ENCODE assay signal across 16 cellular contexts in genomic region chr2:86065512-86065911, GRCh38. TPM values are rescaled to one million over a fixed set of nuclear protein-coding genes. Genes with fewer than 3 reads are reported as not detected.
DNase-seq lines count a peak whose midpoint lies in the region; ATAC-seq and TF ChIP-seq lines count a peak whose summit lies in the region.
"Had no signal": no experiment of that assay in that cellular context is flagged by ENCODE, and none has a peak within 500 bp of the region (broad histone marks: within the 10 kb centered on the region; RNA-seq: fewer than 3 reads in every experiment).

No MANE protein-coding gene starts in this region.

- intact Hi-C loops in dorsolateral prefrontal cortex (cut with DNase I): no loop called here
- intact Hi-C loops in transverse colon (cut with DNase I; ENCODE audit: low total_unique reads): no loop called here

- no peak overlapping the region for H3K4me3 Mint-ChIP-seq in mesothelial cell of epicardium
- H3K4me3 Mint-ChIP-seq: CD4-positive, CD25-positive, alpha-beta regulatory T cell had no signal

- peak overlapping the region; percentile 10 for H3K27ac Mint-ChIP-seq in mesothelial cell of epicardium
- H3K27ac Mint-ChIP-seq: CD4-positive, CD25-positive, alpha-beta regulatory T cell had no signal

- H3K4me3 ChIP-seq in dorsolateral prefrontal cortex: no peak overlapping the region
- no peak overlapping the region for H3K4me3 ChIP-seq in transverse colon

- TF ChIP-seq EP300 in transverse colon (IDR thresholded peaks at IDR 0.05; ENCODE audit: low read depth): no peak

- DNase-seq in LHCN-M2 (ENCODE audit: low read depth) (peak; percentile 24), dorsolateral prefrontal cortex (peak in 1 of 10 donors; percentile 59), mesothelial cell of epicardium (ENCODE audit: low spot score in 2 of 2, unreplicated experiment in 2 of 2) (no peak), transverse colon (no peak), NCI-H1694 treated with DMSO at 0.1 percent for 48 hours (lab: John Stamatoyannopoulos, UW) (no peak)
- DNase-seq: activated T-cell treated with anti-CD3 and anti-CD28 coated beads for 4 hours; CD4-positive, CD25-positive, alpha-beta regulatory T cell; cortex of kidney; foreskin keratinocyte; mesendoderm; NCI-H1048; PC-3 had no signal

- no peak for TF ChIP-seq POLR2A in transverse colon (IDR thresholded peaks at IDR 0.05)

- WGBS in transverse colon (ENCODE audit: low coverage in 1 of 2), 2 donors: 51 to 53% methylated on average over 4 to 5 of the region's 5 CpGs

- peaks cover 7% of the 10 kb centered on the region for H3K4me1 Mint-ChIP-seq in mesothelial cell of epicardium

- H3K4me1 ChIP-seq in transverse colon: no peaks in the 10 kb centered on the region

- peaks cover 18% of the 10 kb centered on the region for H3K9me3 Mint-ChIP-seq in mesothelial cell of epicardium

- H3K27me3 Mint-ChIP-seq in mesothelial cell of epicardium (ENCODE audit: low read depth): no peaks in the 10 kb centered on the region
- H3K27me3 Mint-ChIP-seq: CD4-positive, CD25-positive, alpha-beta regulatory T cell had no signal

- H3K9me3 ChIP-seq in transverse colon: no peaks in the 10 kb centered on the region

- TF ChIP-seq CTCF in dorsolateral prefrontal cortex (IDR thresholded peaks at IDR 0.05 in 54 of 56, conservative IDR thresholded peaks at IDR 0.05 in 2 of 56; ENCODE audit: low read depth in 1 of 56, partially characterized antibody in 56 of 56): no peak
- TF ChIP-seq CTCF in mesothelial cell of epicardium (IDR thresholded peaks at IDR 0.05; ENCODE audit: unreplicated experiment): no peak
- no peak for TF ChIP-seq CTCF in transverse colon (IDR thresholded peaks at IDR 0.05)

- peaks cover 63% of the 10 kb centered on the region for H3K36me3 Mint-ChIP-seq in mesothelial cell of epicardium

- H3K27me3 ChIP-seq in dorsolateral prefrontal cortex (no peaks in the 10 kb centered on the region), transverse colon (no peaks in the 10 kb centered on the region)
- H3K27me3 ChIP-seq: foreskin keratinocyte had no signal

- peaks cover 0 to 31% (median 11%) of the 10 kb centered on the region in 4 donors for H3K36me3 ChIP-seq in transverse colon

- in situ Hi-C loops in transverse colon (cut with MboI; ENCODE audit: low pct_ligation_motif_present in 1 of 4, low pct_unique_long_range_greater_than_20kb in 1 of 4, low sequenced_read_pairs in 3 of 4): no loop called here

- ATAC-seq in HG03571 (IDR thresholded peaks at IDR 0.05; ENCODE audit: unreplicated experiment): no peak
- ATAC-seq in HG02973 (IDR thresholded peaks at IDR 0.05; ENCODE audit: unreplicated experiment): no peak
- ATAC-seq: activated CD4-positive, CD25-positive, alpha-beta regulatory T cell treated with anti-CD3 and anti-CD28 coated beads, Interleukin-2, amount 50 U/mL, for 24 hours; foreskin keratinocyte; HepG2; PC-3 had no signal

- peak overlapping the region in 43 of 59 donors; percentile 5 to 80 (median 51) for H3K27ac ChIP-seq in dorsolateral prefrontal cortex
- H3K27ac ChIP-seq in transverse colon: peak overlapping the region in 3 of 4 donors; percentile 0 to 38 (median 14)
- H3K27ac ChIP-seq: foreskin keratinocyte had no signal

RNA-seq across cellular contexts. Expression of gene POLR1A, which starts 40.2 kb away (rescaled TPM):
- total RNA-seq in LHCN-M2 (2014; rRNA removed) (26.7 and 31.4 TPM in 2 replicates), dorsolateral prefrontal cortex (10 to 100 TPM; 24.2 to 44.6 (median 34.2) TPM), mesothelial cell of epicardium (59.8 to 64.4 TPM (median 61.6 TPM) in 3 replicates), transverse colon (10 to 100 TPM; 11.1 to 17.6 (median 13.3) TPM)
- polyA plus RNA-seq in LHCN-M2 (2012): 19.8 TPM

RNA-seq across cellular contexts. Expression of gene PTCD3, which starts 40.5 kb away (rescaled TPM):
- total RNA-seq in LHCN-M2 (2014; rRNA removed) (86.1 and 100 TPM in 2 replicates), dorsolateral prefrontal cortex (100 to 1,000 TPM in 119 of 120 experiments, 10 to 100 TPM in 1; 80.1 to 174 (median 135) TPM), mesothelial cell of epicardium (150 to 157 TPM (median 156 TPM) in 3 replicates), transverse colon (100 to 1,000 TPM in 1 of 4 donors, 10 to 100 TPM in 3; 67.7 to 189 (median 83.0) TPM)
- 15.4 TPM for polyA plus RNA-seq in LHCN-M2 (2012)
